Comparison of ENCODE assay signal across 12 cellular contexts in the genomic region with DNA sequence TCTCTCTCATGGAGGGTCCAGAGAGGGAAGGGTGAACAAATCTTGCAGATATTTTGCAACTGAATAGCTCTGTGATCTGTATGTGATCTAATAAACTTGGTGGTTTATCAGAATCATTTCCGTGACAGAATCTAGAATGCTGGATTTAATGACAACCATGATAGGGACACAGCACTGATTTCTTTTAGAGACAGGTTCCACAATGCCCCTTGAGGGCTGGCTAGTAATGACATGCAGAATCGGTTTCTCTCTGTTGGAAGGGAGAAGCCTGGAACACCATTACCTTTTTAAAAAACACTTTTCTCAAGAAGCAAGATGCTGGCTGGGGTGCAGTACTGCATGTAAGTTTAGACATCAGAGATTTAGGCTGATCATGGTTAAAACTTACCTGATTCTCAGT.
DNase-seq lines count a peak whose midpoint lies in the region; ATAC-seq, FAIRE-seq and TF ChIP-seq lines count a peak whose summit lies in the region.
"Had no signal": no experiment of that assay in that cellular context is flagged by ENCODE, and none has a peak within 500 bp of the region (broad histone marks: within the 10 kb centered on the region; RNA-seq: fewer than 3 reads in every experiment).

No MANE protein-coding gene starts in this region.

- in situ Hi-C loops in KBM-7 (cut with MboI; ENCODE audit: low pct_unique_long_range_greater_than_20kb, low sequenced_read_pairs), result no loop called here

- H3K36me3 ChIP-seq in mesendoderm (ENCODE audit: control insufficient read depth, insufficient read depth, low read length), result no peaks in the 10 kb centered on the region
- H3K36me3 ChIP-seq in lower lobe of right lung, result no peaks in the 10 kb centered on the region
- H3K36me3 ChIP-seq: upper lobe of left lung had no signal

- no peaks in the 10 kb centered on the region for H3K9me3 ChIP-seq in lower lobe of right lung
- H3K9me3 ChIP-seq: neutrophil, upper lobe of left lung had no signal

- H3K4me3 Mint-ChIP-seq in CD14-positive monocyte, result no peak overlapping the region
- H3K4me3 Mint-ChIP-seq: dendritic cell treated with granulocyte-macrophage colony-stimulating factor and Interleukin-4, amounts not matched to agents 40 ng/mL and 50 ng/mL, for 4 days had no signal

- no peaks in the 10 kb centered on the region for H3K79me1 ChIP-seq in mesendoderm (ENCODE audit: low read length)

- no peak for DNase-seq in CD14-positive monocyte (ENCODE audit: low spot score)
- DNase-seq in HTR-8/SVneo (ENCODE audit: insufficient read length, low spot score), result no peak
- peak; percentile 13 for DNase-seq in astrocyte of the hippocampus (ENCODE audit: low read depth, low spot score)
- DNase-seq in mesendoderm, result peak; percentile 52
- DNase-seq in lower lobe of right lung, result no peak
- DNase-seq in HK-2 (ENCODE audit: unreplicated experiment), result no peak
- no peak for DNase-seq in KBM-7
- DNase-seq: upper lobe of left lung had no signal

- H3K4me2 ChIP-seq in mesendoderm (ENCODE audit: low read length), result no peak overlapping the region

- TF ChIP-seq CTCF in CD14-positive monocyte (IDR thresholded peaks at IDR 0.05) (peak; percentile 38), lower lobe of right lung (IDR thresholded peaks at IDR 0.05) (no peak)

- no peaks in the 10 kb centered on the region for H3K4me1 Mint-ChIP-seq in CD14-positive monocyte

- no peak overlapping the region for H3K23ac ChIP-seq in mesendoderm (ENCODE audit: low read length)

- H2BK120ac ChIP-seq in mesendoderm (ENCODE audit: low read depth, low read length), result no peak overlapping the region

- peak; percentile 92 for FAIRE-seq in HTR-8/SVneo (lab: Jason Lieb, UNC)
- FAIRE-seq: TTC549 had no signal

- no peak overlapping the region for H4K8ac ChIP-seq in mesendoderm (ENCODE audit: low read depth, low read length)

- H3K9me3 Mint-ChIP-seq in CD14-positive monocyte, result peaks cover 2 to 5% (median 4%) of the 10 kb centered on the region in 7 donors
- H3K9me3 Mint-ChIP-seq: dendritic cell treated with granulocyte-macrophage colony-stimulating factor and Interleukin-4, amounts not matched to agents 40 ng/mL and 50 ng/mL, for 4 days had no signal

- H2BK5ac ChIP-seq in mesendoderm (ENCODE audit: low read length), result no peak overlapping the region

- H3K27ac ChIP-seq in mesendoderm (ENCODE audit: low read depth, low read length) (no peak overlapping the region), lower lobe of right lung (no peak overlapping the region)
- H3K27ac ChIP-seq: neutrophil, upper lobe of left lung had no signal

- H3K4me1 ChIP-seq in mesendoderm (ENCODE audit: control insufficient read depth, low read depth, low read length), result no peaks in the 10 kb centered on the region
- H3K4me1 ChIP-seq in lower lobe of right lung, result no peaks in the 10 kb centered on the region
- H3K4me1 ChIP-seq: upper lobe of left lung had no signal

- no peak for ATAC-seq in lower lobe of right lung
- ATAC-seq in HG03097 (IDR thresholded peaks at IDR 0.05; ENCODE audit: low FRiP score, unreplicated experiment), result no peak

- intact Hi-C loops in CD14-positive monocyte (cut with micrococcal nuclease) (no loop called here), lower lobe of right lung (cut with DNase I) (no loop called here)

- no peak overlapping the region for H2BK15ac ChIP-seq in mesendoderm (replicated peaks; ENCODE audit: low read depth)

- H3K18ac ChIP-seq in mesendoderm (ENCODE audit: low read length), result no peak overlapping the region

- H3K56ac ChIP-seq in mesendoderm (ENCODE audit: low read length), result no peak overlapping the region

- peaks cover 6 to 10% of the 10 kb centered on the region in 2 donors for H3K36me3 Mint-ChIP-seq in CD14-positive monocyte

- no peak overlapping the region for H3K4ac ChIP-seq in mesendoderm (ENCODE audit: low read depth, low read length)

- no peak overlapping the region for H3K4me3 ChIP-seq in mesendoderm (ENCODE audit: low read length)
- no peak overlapping the region for H3K4me3 ChIP-seq in lower lobe of right lung
- H3K4me3 ChIP-seq: upper lobe of left lung had no signal

- H2AK5ac ChIP-seq in mesendoderm (ENCODE audit: low read length), result no peak overlapping the region

- peaks cover 0 to 2% (median 0%) of the 10 kb centered on the region in 3 donors for H3K27me3 Mint-ChIP-seq in CD14-positive monocyte (ENCODE audit: low read depth in 3 of 3)
- H3K27me3 Mint-ChIP-seq: dendritic cell treated with granulocyte-macrophage colony-stimulating factor and Interleukin-4, amounts not matched to agents 40 ng/mL and 50 ng/mL, for 4 days had no signal

- no peak overlapping the region for H4K5ac ChIP-seq in mesendoderm (ENCODE audit: low read length)

- H3K27me3 ChIP-seq in mesendoderm (ENCODE audit: insufficient read depth, low read length, poor library complexity) (no peaks in the 10 kb centered on the region), lower lobe of right lung (ENCODE audit: low read depth) (peaks cover 3% of the 10 kb centered on the region)
- H3K27me3 ChIP-seq: neutrophil, upper lobe of left lung had no signal

- no peaks in the 10 kb centered on the region for H3K79me2 ChIP-seq in mesendoderm (ENCODE audit: control insufficient read depth, insufficient read depth, low read length)

- no peak overlapping the region for H3K9ac ChIP-seq in mesendoderm (ENCODE audit: low read length)

- WGBS in mesendoderm (ENCODE audit: extremely low coverage, insufficient coverage, low lambda C conversion rate), result no CpG with 5 or more reads among the region's 2 CpGs

- H3K27ac Mint-ChIP-seq in CD14-positive monocyte, result no peak overlapping the region
- H3K27ac Mint-ChIP-seq: dendritic cell treated with granulocyte-macrophage colony-stimulating factor and Interleukin-4, amounts not matched to agents 40 ng/mL and 50 ng/mL, for 4 days had no signal

Comparison
In these comparisons a context has a peak if more than half of its experiments do, and no peak if none do; other contexts are left out.
1. DNase-seq: peak in astrocyte of the hippocampus (single experiment) and mesendoderm (single experiment); none in CD14-positive monocyte (single experiment), HTR-8/SVneo (single experiment), lower lobe of right lung (single experiment), HK-2 (single experiment) and KBM-7 (single experiment).